In genomic region chr4:28228575-28228974, GRCh38 we compare ENCODE assay signal across 19 cellular contexts.
DNase-seq lines count a peak whose midpoint lies in the region; ATAC-seq and TF ChIP-seq lines count a peak whose summit lies in the region.
"Had no signal": no experiment of that assay in that cellular context is flagged by ENCODE, and none has a peak within 500 bp of the region (broad histone marks: within the 10 kb centered on the region; RNA-seq: fewer than 3 reads in every experiment).

No MANE protein-coding gene starts in this region.

- H3K9me3 ChIP-seq in IMR-90 (ENCODE audit: control insufficient read depth, insufficient read depth, low read length) (no peaks in the 10 kb centered on the region), trophoblast cell (ENCODE audit: insufficient read depth, low read depth, low read length) (no peaks in the 10 kb centered on the region), heart left ventricle (no peaks in the 10 kb centered on the region), stomach (no peaks in the 10 kb centered on the region)

- no peak overlapping the region for H4K5ac ChIP-seq in IMR-90 (ENCODE audit: low read depth, low read length)

- no peak overlapping the region for H3K27ac ChIP-seq in IMR-90 (ENCODE audit: insufficient read depth, low read length)
- peak overlapping the region; percentile 55 for H3K27ac ChIP-seq in trophoblast cell (ENCODE audit: low read depth, low read length)
- no peak overlapping the region for H3K27ac ChIP-seq in heart left ventricle
- H3K27ac ChIP-seq in stomach, result no peak overlapping the region

- H3K9ac ChIP-seq in IMR-90 (ENCODE audit: low read depth, low read length), result no peak overlapping the region
- no peak overlapping the region for H3K9ac ChIP-seq in trophoblast cell (ENCODE audit: low read length)

- no peaks in the 10 kb centered on the region for H4K20me1 ChIP-seq in IMR-90 (ENCODE audit: insufficient read depth, low read length)

- H3K4me2 ChIP-seq in IMR-90 (ENCODE audit: low read depth, low read length) (peak overlapping the region; percentile 54; the same call in 1 of the 2 replicates), trophoblast cell (ENCODE audit: low read length) (no peak overlapping the region)

- TF ChIP-seq EP300 in stomach (IDR thresholded peaks at IDR 0.05), result no peak

- H3K9me1 ChIP-seq in IMR-90 (ENCODE audit: insufficient read depth, low read length), result no peaks in the 10 kb centered on the region

- DNase-seq in AG09319 (ENCODE audit: extremely low read depth, low read depth), result peak; percentile 27
- DNase-seq in IMR-90, result peak; percentile 55
- peak; percentile 30 for DNase-seq in fibroblast of gingiva (ENCODE audit: low read depth)
- DNase-seq in trophoblast cell, result no peak
- no peak for DNase-seq in putamen (ENCODE audit: low spot score)
- DNase-seq in heart left ventricle, result no peak
- DNase-seq in stomach, result no peak
- DNase-seq: AML-193; Calu3; CD4-positive, CD25-positive, alpha-beta regulatory T cell; GDM1; GOT3; KG1; NCI-H1092 treated with DMSO at 0.1 percent for 48 hours; NCI-H1694; NCI-H345; NCI-H69; Right ventricle myocardium superior had no signal

- H2BK120ac ChIP-seq in IMR-90 (ENCODE audit: low read depth, low read length) (no peak overlapping the region), trophoblast cell (ENCODE audit: insufficient read depth, low read length, poor library complexity) (peak overlapping the region; percentile 72)

- TF ChIP-seq POLR2A in IMR-90 (IDR thresholded peaks at IDR 0.05; ENCODE audit: low read depth, low read length), result no peak
- TF ChIP-seq POLR2A in heart left ventricle (IDR thresholded peaks at IDR 0.05), result no peak
- no peak for TF ChIP-seq POLR2A in stomach (IDR thresholded peaks at IDR 0.05)

- TF ChIP-seq RAD21 in IMR-90 (IDR thresholded peaks at IDR 0.05; ENCODE audit: low read length), result no peak

- H2BK5ac ChIP-seq in IMR-90 (ENCODE audit: low read depth, low read length, poor library complexity, severe bottlenecking), result peak overlapping the region; percentile 21
- peak overlapping the region; percentile 79 for H2BK5ac ChIP-seq in trophoblast cell (ENCODE audit: low read depth, low read length, poor library complexity)

- BruUV-seq in IMR-90 (replicated peaks; lab: Mats Ljungman, UMichigan), result no TSS peak

- H2AK5ac ChIP-seq in IMR-90 (ENCODE audit: low read depth, low read length), result no peak overlapping the region
- H2AK5ac ChIP-seq in trophoblast cell (ENCODE audit: low read length), result no peak overlapping the region

- H3K79me2 ChIP-seq in trophoblast cell (ENCODE audit: control insufficient read depth, insufficient read depth, low read length, poor library complexity), result no peaks in the 10 kb centered on the region

- H3K23ac ChIP-seq in IMR-90 (ENCODE audit: low read depth, low read length) (no peak overlapping the region), trophoblast cell (ENCODE audit: low read length) (no peak overlapping the region)

- no peak overlapping the region for H3K56ac ChIP-seq in IMR-90 (ENCODE audit: extremely low read depth, insufficient read depth, low read length)

- no peaks in the 10 kb centered on the region for H3K27me3 ChIP-seq in IMR-90 (ENCODE audit: control insufficient read depth, insufficient read depth, low read length)
- H3K27me3 ChIP-seq in trophoblast cell (ENCODE audit: insufficient read depth, low read length), result no peaks in the 10 kb centered on the region
- no peaks in the 10 kb centered on the region for H3K27me3 ChIP-seq in heart left ventricle
- no peaks in the 10 kb centered on the region for H3K27me3 ChIP-seq in stomach

- H3K36me3 ChIP-seq in IMR-90 (ENCODE audit: control insufficient read depth, insufficient read depth, low read length) (no peaks in the 10 kb centered on the region), trophoblast cell (ENCODE audit: control insufficient read depth in 1 of 2, insufficient read depth in 2 of 2, low read length in 2 of 2) (no peaks in the 10 kb centered on the region), heart left ventricle (no peaks in the 10 kb centered on the region), stomach (no peaks in the 10 kb centered on the region)

- H4K8ac ChIP-seq in IMR-90 (ENCODE audit: low read depth in 2 of 2, low read length in 2 of 2), result no peak overlapping the region
- H4K8ac ChIP-seq in trophoblast cell (ENCODE audit: low read depth, low read length), result no peak overlapping the region

- no peak overlapping the region for H4K91ac ChIP-seq in IMR-90 (ENCODE audit: insufficient read depth, low read depth, low read length)
- H4K91ac ChIP-seq in trophoblast cell (ENCODE audit: low read depth, low read length), result no peak overlapping the region

- H3K4ac ChIP-seq in IMR-90 (ENCODE audit: low read depth, low read length) (no peak overlapping the region), trophoblast cell (ENCODE audit: low read depth, low read length) (no peak overlapping the region)

- CTCF ChIA-PET in IMR-90 (lab: Yijun Ruan, JAX), result no interaction called here

- H3K18ac ChIP-seq in IMR-90 (ENCODE audit: low read depth, low read length) (peak overlapping the region; percentile 47; the same call in 1 of the 2 replicates), trophoblast cell (ENCODE audit: low read length) (no peak overlapping the region)

- in situ Hi-C loops in IMR-90 (cut with MboI; ENCODE audit: low sequenced_read_pairs), result no loop called here

- H3K14ac ChIP-seq in IMR-90 (replicated peaks; ENCODE audit: low read depth, low read length) (no peak overlapping the region), trophoblast cell (ENCODE audit: low read length) (no peak overlapping the region)

- H3K4me1 ChIP-seq in IMR-90 (ENCODE audit: control insufficient read depth, insufficient read depth, low read length) (peaks cover 7% of the 10 kb centered on the region; the same call in 1 of the 2 replicates), trophoblast cell (ENCODE audit: control insufficient read depth in 1 of 2, insufficient read depth in 2 of 2, low read length in 2 of 2) (peaks cover 0 to 6% of the 10 kb centered on the region in 2 experiments), heart left ventricle (no peaks in the 10 kb centered on the region), stomach (no peaks in the 10 kb centered on the region)

- no peaks in the 10 kb centered on the region for H3K79me1 ChIP-seq in IMR-90 (ENCODE audit: low read depth in 1 of 2, low read length in 2 of 2)
- H3K79me1 ChIP-seq in trophoblast cell (ENCODE audit: low read length), result peaks cover 14% of the 10 kb centered on the region

- peak overlapping the region; percentile 76 for H2BK12ac ChIP-seq in trophoblast cell (ENCODE audit: low read length)

- no peak overlapping the region for H2BK15ac ChIP-seq in IMR-90 (ENCODE audit: low read depth, low read length)

- H4K12ac ChIP-seq in trophoblast cell (ENCODE audit: low read depth, low read length), result no peak overlapping the region

- dilution Hi-C loops in IMR-90 (cut with HindIII; ENCODE audit: low sequenced_read_pairs, unreplicated experiment), result no loop called here

- no peak overlapping the region for H2AFZ ChIP-seq in IMR-90 (replicated peaks; ENCODE audit: low read length, poor library complexity)
- H2AFZ ChIP-seq in trophoblast cell (ENCODE audit: insufficient read depth, low read length, poor library complexity), result no peak overlapping the region

- TF ChIP-seq CTCF in AG09319 (IDR thresholded peaks at IDR 0.05; ENCODE audit: low read depth, low read length), result no peak
- no peak for TF ChIP-seq CTCF in IMR-90 (conservative IDR thresholded peaks at IDR 0.05; ENCODE audit: low read depth, low read length)
- no peak for TF ChIP-seq CTCF in heart left ventricle (IDR thresholded peaks at IDR 0.05)
- TF ChIP-seq CTCF in stomach (IDR thresholded peaks at IDR 0.05), result no peak

- POLR2A ChIA-PET in IMR-90 (lab: Charles Lee; ENCODE audit: unreplicated experiment), result no interaction called here

- intact Hi-C loops in IMR-90 (cut with micrococcal nuclease) (no loop called here), heart left ventricle (cut with DNase I) (no loop called here), stomach (cut with DNase I; ENCODE audit: low total_unique reads) (no loop called here)

- H3K4me3 ChIP-seq in IMR-90 (ENCODE audit: insufficient read depth, low read depth, low read length) (no peak overlapping the region), trophoblast cell (ENCODE audit: low read depth, low read length) (no peak overlapping the region), heart left ventricle (no peak overlapping the region), stomach (no peak overlapping the region)

- H2BK20ac ChIP-seq in IMR-90 (ENCODE audit: low read depth, low read length), result no peak overlapping the region

- ATAC-seq in IMR-90 (ENCODE audit: low read depth), result peak; percentile 62
- no peak for ATAC-seq in GM19455 (IDR thresholded peaks at IDR 0.05; ENCODE audit: unreplicated experiment)
- ATAC-seq in heart left ventricle, result no peak

- H2AK9ac ChIP-seq in IMR-90 (replicated peaks; ENCODE audit: low read depth, low read length, poor library complexity), result no peak overlapping the region

TF ChIP-seq in IMR-90, 13 proteins besides CTCF, POLR2A, EP300 and RAD21:
- TF ChIP-seq NFE2L2 (IDR thresholded peaks at IDR 0.05; ENCODE audit: low read depth, low read length) (no peak), CEBPB (IDR thresholded peaks at IDR 0.05; ENCODE audit: low read depth, low read length) (no peak), BHLHE40 (IDR thresholded peaks at IDR 0.05; ENCODE audit: low read depth, low read length) (no peak), MAFK (IDR thresholded peaks at IDR 0.05; ENCODE audit: low read depth, low read length) (no peak), MAZ (IDR thresholded peaks at IDR 0.05; ENCODE audit: borderline replicate concordance, low read depth, low read length) (no peak), MXI1 (IDR thresholded peaks at IDR 0.05; ENCODE audit: borderline replicate concordance, low read depth, low read length) (no peak), RFX5 (IDR thresholded peaks at IDR 0.05; ENCODE audit: low read depth, low read length) (no peak), SMC3 (IDR thresholded peaks at IDR 0.05; ENCODE audit: low read depth, low read length) (no peak)
- TF ChIP-seq, protein P1, sequence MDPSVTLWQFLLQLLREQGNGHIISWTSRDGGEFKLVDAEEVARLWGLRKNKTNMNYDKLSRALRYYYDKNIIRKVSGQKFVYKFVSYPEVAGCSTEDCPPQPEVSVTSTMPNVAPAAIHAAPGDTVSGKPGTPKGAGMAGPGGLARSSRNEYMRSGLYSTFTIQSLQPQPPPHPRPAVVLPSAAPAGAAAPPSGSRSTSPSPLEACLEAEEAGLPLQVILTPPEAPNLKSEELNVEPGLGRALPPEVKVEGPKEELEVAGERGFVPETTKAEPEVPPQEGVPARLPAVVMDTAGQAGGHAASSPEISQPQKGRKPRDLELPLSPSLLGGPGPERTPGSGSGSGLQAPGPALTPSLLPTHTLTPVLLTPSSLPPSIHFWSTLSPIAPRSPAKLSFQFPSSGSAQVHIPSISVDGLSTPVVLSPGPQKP (IDR thresholded peaks at IDR 0.05; ENCODE audit: borderline replicate concordance, low read depth, low read length), result no peak

Comparison
In these comparisons a context has a peak if more than half of its experiments do, and no peak if none do; other contexts are left out.
1. DNase-seq: peak in AG09319 (single experiment), IMR-90 (single experiment) and fibroblast of gingiva (single experiment); none in trophoblast cell (0 of 2), putamen (single experiment), heart left ventricle (0 of 5) and stomach (single experiment).